In genomic region chr14:47438650-47439140, GRCh38 we compare ENCODE assay signal across 1 cellular context.
TF ChIP-seq lines count a peak whose summit lies in the region.

No MANE protein-coding gene starts in this region.

TF ChIP-seq in H1, 55 proteins besides CTCF, POLR2A, EP300 and RAD21 (continued from another document):
- TF ChIP-seq GABPA (IDR thresholded peaks at IDR 0.05; ENCODE audit: borderline replicate concordance, insufficient read depth, low read length), result no peak
TF ChIP-seq in H1: peak in this region for 2.
